ENCODE assay signal across 24 cellular contexts in genomic region chr18:80192653-80193385, GRCh38. TPM values are rescaled to one million over a fixed set of nuclear protein-coding genes. Genes with fewer than 3 reads are reported as not detected.
"Had no signal": no experiment of that assay in that cellular context is flagged by ENCODE, and none has a peak within 500 bp of the region (broad histone marks: within the 10 kb centered on the region; RNA-seq: fewer than 3 reads in every experiment).

No MANE protein-coding gene starts in this region.

- H3K27ac Mint-ChIP-seq: activated naive CD8-positive, alpha-beta T cell treated with anti-CD3 and anti-CD28 coated beads, Interleukin-2, amount 10 ng/mL, durations not matched to agents 7 days and 5 days; immature natural killer cell; natural killer cell; stimulated activated naive CD8-positive, alpha-beta T cell treated with anti-CD3 and anti-CD28 coated beads, Interleukin-15, amount 100 ng/mL, for 72 hours had no signal

- H3K36me3 Mint-ChIP-seq: activated naive CD8-positive, alpha-beta T cell treated with anti-CD3 and anti-CD28 coated beads, Interleukin-2, amount 10 ng/mL, durations not matched to agents 7 days and 5 days; immature natural killer cell; natural killer cell; stimulated activated effector memory CD8-positive, alpha-beta T cell treated with anti-CD3 and anti-CD28 coated beads, Interleukin-12 subunit alpha, Interleukin-12 subunit beta, amount 100 ng/mL, for 72 hours had no signal

- H3K4me3 ChIP-seq: breast epithelium, left ventricle myocardium inferior, pancreas, psoas muscle, skin epidermis, tibial nerve had no signal

- H3K4me1 Mint-ChIP-seq: activated naive CD8-positive, alpha-beta T cell treated with anti-CD3 and anti-CD28 coated beads, Interleukin-2, amount 10 ng/mL, durations not matched to agents 7 days and 5 days; central memory CD8-positive, alpha-beta T cell; immature natural killer cell; natural killer cell had no signal

- H3K4me3 Mint-ChIP-seq: activated naive CD8-positive, alpha-beta T cell treated with anti-CD3 and anti-CD28 coated beads, Interleukin-2, amount 10 ng/mL, durations not matched to agents 7 days and 5 days; central memory CD8-positive, alpha-beta T cell; immature natural killer cell; natural killer cell; stimulated activated effector memory CD8-positive, alpha-beta T cell treated with anti-CD3 and anti-CD28 coated beads, Interleukin-12 subunit alpha, Interleukin-12 subunit beta, amount 100 ng/mL, for 72 hours; stimulated activated naive CD8-positive, alpha-beta T cell treated with anti-CD3 and anti-CD28 coated beads, Interleukin-15, amount 100 ng/mL, for 72 hours had no signal

- H3K27me3 ChIP-seq: breast epithelium, pancreas, tibial nerve had no signal

- H3K36me3 ChIP-seq: breast epithelium, left ventricle myocardium inferior, pancreas, tibial nerve had no signal

- FAIRE-seq: colon, endometrium, pancreas had no signal

- ATAC-seq: natural killer cell; pancreas; psoas muscle; stimulated activated effector memory CD8-positive, alpha-beta T cell treated with anti-CD3 and anti-CD28 coated beads, Interleukin-12 subunit alpha, Interleukin-12 subunit beta, amount 100 ng/mL, for 72 hours had no signal

- DNase-seq: activated CD4-positive, alpha-beta T cell treated with anti-CD3 and anti-CD28 coated beads for 1 hour; activated CD4-positive, alpha-beta T cell treated with anti-CD3 and anti-CD28 coated beads, Interleukin-2, amount 50 U/mL, for 1 hour; activated naive CD4-positive, alpha-beta T cell treated with Interleukin-2 at 50 U/mL for 16 hours; activated naive CD8-positive, alpha-beta T cell treated with anti-CD3 and anti-CD28 coated beads, Interleukin-2, amount 10 ng/mL, durations not matched to agents 7 days and 5 days; activated T-cell treated with anti-CD3 and anti-CD28 coated beads, Interleukin-2, amount 50 U/mL, for 48 hours; amniotic stem cell; foreskin fibroblast; immature natural killer cell; left ventricle myocardium inferior; midbrain; natural killer cell; pancreas; psoas muscle; right cardiac atrium; stimulated activated CD4-positive, alpha-beta T cell treated with anti-CD3 and anti-CD28 coated beads, Interleukin-2, amount 100 ng/mL, for 24 hours; stimulated activated naive CD8-positive, alpha-beta T cell treated with anti-CD3 and anti-CD28 coated beads, Interleukin-15, amount 100 ng/mL, for 72 hours; T-helper 9 cell had no signal

- H3K9me3 Mint-ChIP-seq: activated naive CD8-positive, alpha-beta T cell treated with anti-CD3 and anti-CD28 coated beads, Interleukin-2, amount 10 ng/mL, durations not matched to agents 7 days and 5 days; central memory CD8-positive, alpha-beta T cell; natural killer cell; stimulated activated effector memory CD8-positive, alpha-beta T cell treated with anti-CD3 and anti-CD28 coated beads, Interleukin-12 subunit alpha, Interleukin-12 subunit beta, amount 100 ng/mL, for 72 hours; stimulated activated naive CD8-positive, alpha-beta T cell treated with anti-CD3 and anti-CD28 coated beads, Interleukin-15, amount 100 ng/mL, for 72 hours had no signal

RNA-seq across cellular contexts. Expression of gene PARD6G, which starts 54.5 kb away (rescaled TPM):
- total RNA-seq: natural killer cell had no signal
